1 cellular context compared by ENCODE assay signal in genomic region chr19:1884291-1884718, GRCh38.
A peak's percentile ranks its signal among the peaks of the same experiment; 100 is the strongest.
TF ChIP-seq lines count a peak whose summit lies in the region.

No MANE protein-coding gene starts in this region.

TF ChIP-seq in HepG2, 621 proteins besides CTCF, POLR2A, EP300 and RAD21:
- no peak for TF ChIP-seq ZKSCAN5 (CRISPR knock-in tag; IDR thresholded peaks at IDR 0.05)
- TF ChIP-seq SP5 (CRISPR knock-in tag; IDR thresholded peaks at IDR 0.05; ENCODE audit: borderline replicate concordance, low read depth): no peak
- TF ChIP-seq ZNF232 (CRISPR knock-in tag; IDR thresholded peaks at IDR 0.05; ENCODE audit: borderline replicate concordance): no peak
- TF ChIP-seq TIGD3 (CRISPR knock-in tag; IDR thresholded peaks at IDR 0.05; ENCODE audit: borderline replicate concordance): no peak
- peak; percentile 16; the same call in 1 of the 2 replicates for TF ChIP-seq SIN3A (IDR thresholded peaks at IDR 0.05; ENCODE audit: borderline replicate concordance, low read depth, low read length)
- no peak for TF ChIP-seq ZNF333 (CRISPR knock-in tag; IDR thresholded peaks at IDR 0.05; ENCODE audit: borderline replicate concordance)
- 0 out of 2 replicates have a peak, but pooled peaks have one; percentile 11 for TF ChIP-seq ZNF574 (CRISPR knock-in tag; IDR thresholded peaks at IDR 0.05)
- no peak for TF ChIP-seq ZNF552 (CRISPR knock-in tag; IDR thresholded peaks at IDR 0.05; ENCODE audit: borderline replicate concordance)
- TF ChIP-seq KMT2B (CRISPR knock-in tag; IDR thresholded peaks at IDR 0.05): 0 out of 2 replicates have a peak, but pooled peaks have one; percentile 6
